ENCODE assay signal across 23 cellular contexts in genomic region chr16:62963846-62964245, GRCh38.
"Had no signal": no experiment of that assay in that cellular context is flagged by ENCODE, and none has a peak within 500 bp of the region (broad histone marks: within the 10 kb centered on the region; RNA-seq: fewer than 3 reads in every experiment).

No MANE protein-coding gene starts in this region.

- H3K9me3 ChIP-seq: heart left ventricle, mucosa of descending colon, ovary, right atrium auricular region, sigmoid colon, testis, tibial nerve, upper lobe of right lung, vagina had no signal

- H3K4me1 ChIP-seq: heart left ventricle, neural progenitor cell, right atrium auricular region, testis, tibial nerve, upper lobe of right lung, vagina had no signal

- H2AFZ ChIP-seq: neural progenitor cell had no signal

- H3K4me2 ChIP-seq: neural progenitor cell had no signal

- H3K9ac ChIP-seq: neural progenitor cell had no signal

- H3K27ac ChIP-seq: dorsolateral prefrontal cortex, heart left ventricle, neural progenitor cell, ovary, right atrium auricular region, sigmoid colon, skin epidermis, testis, tibial nerve, upper lobe of right lung, vagina had no signal

- H3K27me3 ChIP-seq: heart left ventricle, neural progenitor cell, ovary, right atrium auricular region, sigmoid colon, testis, tibial nerve, upper lobe of right lung, vagina had no signal

- H3K4me3 ChIP-seq: dorsolateral prefrontal cortex, heart left ventricle, mucosa of descending colon, neural progenitor cell, ovary, right atrium auricular region, sigmoid colon, skin epidermis, testis, tibial nerve, upper lobe of right lung, vagina had no signal

- DNase-seq: dorsolateral prefrontal cortex; effector CD8-positive, alpha-beta T cell; heart left ventricle; hypothalamus; islet precursor cell; mucosa of descending colon; naive thymus-derived CD8-positive, alpha-beta T cell; nucleus accumbens; ovary; sigmoid colon; stimulated activated CD4-positive, alpha-beta T cell treated with anti-CD3 and anti-CD28 coated beads, Interleukin-2, amount 100 ng/mL, for 24 hours; stimulated activated CD4-positive, alpha-beta T cell treated with anti-CD3 and anti-CD28 coated beads, Interleukin-4, amount 100 ng/mL, for 4 hours; stimulated activated naive B cell treated with anti-CD40 and anti-IgM and Interleukin-4, amounts not matched to agents 10 μg/mL and 1 μg/mL and 100 μg/mL, for 72 hours; stimulated activated naive CD8-positive, alpha-beta T cell treated with anti-CD3 and anti-CD28 coated beads, Interleukin-15, amount 100 ng/mL, for 72 hours; testis; upper lobe of right lung had no signal

- H3K36me3 ChIP-seq: heart left ventricle, neural progenitor cell, ovary, right atrium auricular region, sigmoid colon, tibial nerve, upper lobe of right lung, vagina had no signal

- ATAC-seq: esophagus mucosa; heart left ventricle; left lobe of liver; mucosa of descending colon; naive thymus-derived CD8-positive, alpha-beta T cell; stimulated activated naive B cell treated with anti-CD40 and anti-IgM and Interleukin-4, amounts not matched to agents 10 μg/mL and 1 μg/mL and 100 μg/mL, for 72 hours; stimulated activated naive CD8-positive, alpha-beta T cell treated with anti-CD3 and anti-CD28 coated beads, Interleukin-15, amount 100 ng/mL, for 72 hours; upper lobe of right lung had no signal
